Comparison of ENCODE assay signal across 8 cellular contexts in the genomic region with DNA sequence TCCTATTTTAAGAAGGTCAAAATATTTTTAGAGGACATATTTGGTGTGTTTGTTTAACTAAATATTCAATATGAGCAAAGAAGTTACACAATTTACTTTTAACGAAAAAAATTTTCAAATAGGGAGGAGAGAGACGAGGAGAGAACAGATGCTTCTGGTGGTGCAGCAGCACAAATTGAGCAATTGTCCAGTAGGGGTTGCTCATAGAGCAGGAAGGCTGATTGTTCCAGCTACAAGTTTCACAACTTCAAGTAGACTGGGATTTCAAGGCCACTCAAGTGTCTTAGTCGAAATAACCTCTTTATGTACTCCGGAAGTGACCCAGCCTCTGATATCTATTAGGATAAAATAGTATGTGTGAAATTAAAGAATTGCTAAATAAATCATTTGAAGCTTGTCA.
DNase-seq lines count a peak whose midpoint lies in the region; ATAC-seq and TF ChIP-seq lines count a peak whose summit lies in the region.

No MANE protein-coding gene starts in this region.

- H3K4me2 ChIP-seq in neuronal stem cell (ENCODE audit: insufficient read depth, low read length, poor library complexity, severe bottlenecking): no peak overlapping the region

- no peak overlapping the region for H3K9ac ChIP-seq in neuronal stem cell (ENCODE audit: low read depth, low read length, poor library complexity)

- H3K4me3 ChIP-seq in foreskin fibroblast (ENCODE audit: low read depth in 1 of 2, low read length in 2 of 2): no peak overlapping the region
- H3K4me3 ChIP-seq in neuronal stem cell (ENCODE audit: low read length in 2 of 2): no peak overlapping the region

- no peak overlapping the region for H3K14ac ChIP-seq in neuronal stem cell (ENCODE audit: low read length)

- no peak overlapping the region for H3K18ac ChIP-seq in neuronal stem cell (ENCODE audit: low read length)

- WGBS in neuronal stem cell (ENCODE audit: extremely low coverage in 2 of 2, insufficient read length in 2 of 2, insufficient replicate concordance in 1 of 2), 2 donors: no CpG with 5 or more reads among the region's 4 CpGs

- no peak overlapping the region for H3K4ac ChIP-seq in neuronal stem cell (ENCODE audit: low read length)

- H2AK5ac ChIP-seq in neuronal stem cell (ENCODE audit: low read depth, low read length): no peak overlapping the region

- H2AFZ ChIP-seq in neuronal stem cell (ENCODE audit: low read length): no peak overlapping the region

- H3K36me3 ChIP-seq in neuronal stem cell (replicated peaks in 1 of 2; ENCODE audit: control insufficient read depth in 2 of 2, insufficient read depth in 2 of 2, low read length in 2 of 2): no peaks in the 10 kb centered on the region

- no peak overlapping the region for H2BK15ac ChIP-seq in neuronal stem cell (ENCODE audit: low read length)

- H3K4me1 ChIP-seq in neuronal stem cell (ENCODE audit: control insufficient read depth in 2 of 2, insufficient read depth in 1 of 2, low read depth in 1 of 2, low read length in 2 of 2): peaks cover 3% of the 10 kb centered on the region in 2 donors

- H3K79me1 ChIP-seq in neuronal stem cell (ENCODE audit: low read depth, low read length): no peaks in the 10 kb centered on the region

- ATAC-seq in HG03565 (IDR thresholded peaks at IDR 0.05; ENCODE audit: unreplicated experiment): no peak

- H2BK5ac ChIP-seq in neuronal stem cell (ENCODE audit: low read length): no peak overlapping the region

- no peak overlapping the region for H4K8ac ChIP-seq in neuronal stem cell (ENCODE audit: low read depth, low read length)

- H2BK12ac ChIP-seq in neuronal stem cell (ENCODE audit: low read length): no peak overlapping the region

- H3K27ac ChIP-seq in neuronal stem cell (replicated peaks; ENCODE audit: low read length): no peak overlapping the region

- H3K9me3 ChIP-seq in neuronal stem cell (replicated peaks in 1 of 2; ENCODE audit: control insufficient read depth in 2 of 2, insufficient read depth in 1 of 2, low read depth in 1 of 2, low read length in 2 of 2): no peaks in the 10 kb centered on the region

- H3K27me3 ChIP-seq in neuronal stem cell (ENCODE audit: control insufficient read depth in 3 of 3, insufficient read depth in 3 of 3, low read depth in 1 of 3, low read length in 3 of 3): no peaks in the 10 kb centered on the region

- H3K23ac ChIP-seq in neuronal stem cell (ENCODE audit: low read depth, low read length, poor library complexity): no peak overlapping the region

- DNase-seq in HCEC 1CT (peak; percentile 84), SHP77 treated with DMSO at 0.1 percent for 48 hours (lab: John Stamatoyannopoulos, UW) (peak; percentile 46), foreskin fibroblast (peak; percentile 87 to 94), stromal cell of bone marrow (ENCODE audit: low read depth) (peak; percentile 87), GM19238 (ENCODE audit: insufficient read length, low spot score) (no peak), cerebellar nuclear complex (lab: John Stamatoyannopoulos, UW) (no peak), neuronal stem cell (ENCODE audit: low spot score) (no peak)

- no peak overlapping the region for H2BK120ac ChIP-seq in neuronal stem cell (ENCODE audit: low read depth, low read length)

- no peak overlapping the region for H4K91ac ChIP-seq in neuronal stem cell (ENCODE audit: low read depth, low read length, poor library complexity)

- TF ChIP-seq CTCF in foreskin fibroblast (IDR thresholded peaks at IDR 0.05; ENCODE audit: low read depth, low read length): peak; percentile 78

Comparison
In these comparisons a context has a peak if more than half of its experiments do, and no peak if none do; other contexts are left out.
1. DNase-seq: peak in HCEC 1CT (single experiment), SHP77 treated with DMSO at 0.1 percent for 48 hours (single experiment), foreskin fibroblast (2 of 2) and stromal cell of bone marrow (single experiment); none in GM19238 (single experiment), cerebellar nuclear complex (0 of 2) and neuronal stem cell (single experiment).